In the genomic region with DNA sequence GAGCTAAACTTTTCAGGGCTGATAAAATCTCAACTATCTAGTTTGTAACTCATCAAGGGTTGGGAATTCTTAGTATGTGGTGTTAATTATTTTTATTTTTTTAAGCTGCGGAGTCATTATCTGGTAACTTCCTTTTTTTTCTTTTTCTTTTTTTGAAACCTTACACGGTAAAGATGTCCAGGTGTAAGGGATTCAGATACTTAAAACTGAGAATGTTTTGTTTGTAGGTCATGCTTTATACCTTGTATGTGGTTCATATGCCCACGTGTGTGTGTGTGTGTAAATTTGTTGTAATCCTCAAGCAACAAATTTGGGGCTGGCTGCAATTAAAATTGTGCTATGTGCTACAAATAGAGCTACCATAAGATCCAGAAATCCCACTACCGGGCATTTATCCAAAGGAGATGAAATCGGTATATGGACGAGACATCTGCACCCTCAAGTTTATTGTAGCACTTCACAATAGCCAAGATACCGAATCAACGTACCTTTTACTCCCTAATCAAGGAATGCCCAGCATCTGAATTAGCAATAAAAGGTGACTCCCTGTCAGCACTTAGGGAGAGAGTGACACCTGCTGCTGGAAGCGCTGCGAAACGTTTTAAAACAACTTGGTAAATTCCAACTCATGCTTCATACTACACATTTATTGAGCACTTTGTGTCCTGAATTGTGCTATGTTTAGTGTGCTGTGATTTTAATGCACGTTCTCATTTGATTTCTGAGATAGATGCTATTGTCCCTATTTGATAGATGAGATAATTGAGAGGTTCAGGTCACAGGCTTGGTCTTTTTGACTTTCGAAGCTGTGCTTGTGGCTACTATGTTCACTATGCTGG, we compare ENCODE assay signal across 2 cellular contexts.
TF ChIP-seq lines count a peak whose summit lies in the region.

No MANE protein-coding gene starts in this region.

TF ChIP-seq in IMR-90, 13 proteins besides CTCF, POLR2A, EP300 and RAD21 (continued from another document):
- TF ChIP-seq SMC3 (IDR thresholded peaks at IDR 0.05; ENCODE audit: low read depth, low read length), result peak; percentile 32
- no peak for TF ChIP-seq CHD1 (IDR thresholded peaks at IDR 0.05; ENCODE audit: low read depth, low read length)
- TF ChIP-seq NFE2L2 (IDR thresholded peaks at IDR 0.05; ENCODE audit: low read depth, low read length), result no peak
- no peak for TF ChIP-seq CEBPB (IDR thresholded peaks at IDR 0.05; ENCODE audit: low read depth, low read length)
- no peak for TF ChIP-seq MXI1 (IDR thresholded peaks at IDR 0.05; ENCODE audit: borderline replicate concordance, low read depth, low read length)
- no peak for TF ChIP-seq RCOR1 (IDR thresholded peaks at IDR 0.05; ENCODE audit: insufficient replicate concordance, low read length)
- no peak for TF ChIP-seq MAFK (IDR thresholded peaks at IDR 0.05; ENCODE audit: low read depth, low read length)

TF ChIP-seq in WTC11, 78 proteins besides CTCF, POLR2A, EP300 and RAD21:
- TF ChIP-seq, protein P1, sequence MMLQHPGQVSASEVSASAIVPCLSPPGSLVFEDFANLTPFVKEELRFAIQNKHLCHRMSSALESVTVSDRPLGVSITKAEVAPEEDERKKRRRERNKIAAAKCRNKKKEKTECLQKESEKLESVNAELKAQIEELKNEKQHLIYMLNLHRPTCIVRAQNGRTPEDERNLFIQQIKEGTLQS (CRISPR knock-in tag; conservative IDR thresholded peaks at IDR 0.05), result no peak
- TF ChIP-seq, protein P2, sequence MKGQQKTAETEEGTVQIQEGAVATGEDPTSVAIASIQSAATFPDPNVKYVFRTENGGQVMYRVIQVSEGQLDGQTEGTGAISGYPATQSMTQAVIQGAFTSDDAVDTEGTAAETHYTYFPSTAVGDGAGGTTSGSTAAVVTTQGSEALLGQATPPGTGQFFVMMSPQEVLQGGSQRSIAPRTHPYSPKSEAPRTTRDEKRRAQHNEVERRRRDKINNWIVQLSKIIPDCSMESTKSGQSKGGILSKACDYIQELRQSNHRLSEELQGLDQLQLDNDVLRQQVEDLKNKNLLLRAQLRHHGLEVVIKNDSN (CRISPR knock-in tag; IDR thresholded peaks at IDR 0.05), result no peak
- no peak for TF ChIP-seq GTF2I (CRISPR knock-in tag; conservative IDR thresholded peaks at IDR 0.05)
- TF ChIP-seq ETV6 (CRISPR knock-in tag; IDR thresholded peaks at IDR 0.05), result 0 out of 2 replicates have a peak, but pooled peaks have one; percentile 29
- no peak for TF ChIP-seq ZNF396 (CRISPR knock-in tag; IDR thresholded peaks at IDR 0.05; ENCODE audit: borderline replicate concordance)
- TF ChIP-seq, protein P3, sequence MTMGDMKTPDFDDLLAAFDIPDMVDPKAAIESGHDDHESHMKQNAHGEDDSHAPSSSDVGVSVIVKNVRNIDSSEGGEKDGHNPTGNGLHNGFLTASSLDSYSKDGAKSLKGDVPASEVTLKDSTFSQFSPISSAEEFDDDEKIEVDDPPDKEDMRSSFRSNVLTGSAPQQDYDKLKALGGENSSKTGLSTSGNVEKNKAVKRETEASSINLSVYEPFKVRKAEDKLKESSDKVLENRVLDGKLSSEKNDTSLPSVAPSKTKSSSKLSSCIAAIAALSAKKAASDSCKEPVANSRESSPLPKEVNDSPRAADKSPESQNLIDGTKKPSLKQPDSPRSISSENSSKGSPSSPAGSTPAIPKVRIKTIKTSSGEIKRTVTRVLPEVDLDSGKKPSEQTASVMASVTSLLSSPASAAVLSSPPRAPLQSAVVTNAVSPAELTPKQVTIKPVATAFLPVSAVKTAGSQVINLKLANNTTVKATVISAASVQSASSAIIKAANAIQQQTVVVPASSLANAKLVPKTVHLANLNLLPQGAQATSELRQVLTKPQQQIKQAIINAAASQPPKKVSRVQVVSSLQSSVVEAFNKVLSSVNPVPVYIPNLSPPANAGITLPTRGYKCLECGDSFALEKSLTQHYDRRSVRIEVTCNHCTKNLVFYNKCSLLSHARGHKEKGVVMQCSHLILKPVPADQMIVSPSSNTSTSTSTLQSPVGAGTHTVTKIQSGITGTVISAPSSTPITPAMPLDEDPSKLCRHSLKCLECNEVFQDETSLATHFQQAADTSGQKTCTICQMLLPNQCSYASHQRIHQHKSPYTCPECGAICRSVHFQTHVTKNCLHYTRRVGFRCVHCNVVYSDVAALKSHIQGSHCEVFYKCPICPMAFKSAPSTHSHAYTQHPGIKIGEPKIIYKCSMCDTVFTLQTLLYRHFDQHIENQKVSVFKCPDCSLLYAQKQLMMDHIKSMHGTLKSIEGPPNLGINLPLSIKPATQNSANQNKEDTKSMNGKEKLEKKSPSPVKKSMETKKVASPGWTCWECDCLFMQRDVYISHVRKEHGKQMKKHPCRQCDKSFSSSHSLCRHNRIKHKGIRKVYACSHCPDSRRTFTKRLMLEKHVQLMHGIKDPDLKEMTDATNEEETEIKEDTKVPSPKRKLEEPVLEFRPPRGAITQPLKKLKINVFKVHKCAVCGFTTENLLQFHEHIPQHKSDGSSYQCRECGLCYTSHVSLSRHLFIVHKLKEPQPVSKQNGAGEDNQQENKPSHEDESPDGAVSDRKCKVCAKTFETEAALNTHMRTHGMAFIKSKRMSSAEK (CRISPR knock-in tag; IDR thresholded peaks at IDR 0.05; ENCODE audit: borderline replicate concordance), result peak; percentile 10; the same call in 1 of the 2 replicates
- no peak for TF ChIP-seq NFE2L1 (CRISPR knock-in tag; IDR thresholded peaks at IDR 0.05)
- 0 out of 2 replicates have a peak, but pooled peaks have one; percentile 52 for TF ChIP-seq PRRX2 (CRISPR knock-in tag; IDR thresholded peaks at IDR 0.05)
- TF ChIP-seq, protein P4, sequence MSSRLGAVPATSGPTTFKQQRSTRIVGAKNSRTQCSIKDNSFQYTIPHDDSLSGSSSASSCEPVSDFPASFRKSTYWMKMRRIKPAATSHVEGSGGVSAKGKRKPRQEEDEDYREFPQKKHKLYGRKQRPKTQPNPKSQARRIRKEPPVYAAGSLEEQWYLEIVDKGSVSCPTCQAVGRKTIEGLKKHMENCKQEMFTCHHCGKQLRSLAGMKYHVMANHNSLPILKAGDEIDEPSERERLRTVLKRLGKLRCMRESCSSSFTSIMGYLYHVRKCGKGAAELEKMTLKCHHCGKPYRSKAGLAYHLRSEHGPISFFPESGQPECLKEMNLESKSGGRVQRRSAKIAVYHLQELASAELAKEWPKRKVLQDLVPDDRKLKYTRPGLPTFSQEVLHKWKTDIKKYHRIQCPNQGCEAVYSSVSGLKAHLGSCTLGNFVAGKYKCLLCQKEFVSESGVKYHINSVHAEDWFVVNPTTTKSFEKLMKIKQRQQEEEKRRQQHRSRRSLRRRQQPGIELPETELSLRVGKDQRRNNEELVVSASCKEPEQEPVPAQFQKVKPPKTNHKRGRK (CRISPR knock-in tag; IDR thresholded peaks at IDR 0.05; ENCODE audit: borderline replicate concordance), result no peak
TF ChIP-seq in WTC11: peak in this region for 3.
